ENCODE assay signal across 22 cellular contexts in the genomic region with DNA sequence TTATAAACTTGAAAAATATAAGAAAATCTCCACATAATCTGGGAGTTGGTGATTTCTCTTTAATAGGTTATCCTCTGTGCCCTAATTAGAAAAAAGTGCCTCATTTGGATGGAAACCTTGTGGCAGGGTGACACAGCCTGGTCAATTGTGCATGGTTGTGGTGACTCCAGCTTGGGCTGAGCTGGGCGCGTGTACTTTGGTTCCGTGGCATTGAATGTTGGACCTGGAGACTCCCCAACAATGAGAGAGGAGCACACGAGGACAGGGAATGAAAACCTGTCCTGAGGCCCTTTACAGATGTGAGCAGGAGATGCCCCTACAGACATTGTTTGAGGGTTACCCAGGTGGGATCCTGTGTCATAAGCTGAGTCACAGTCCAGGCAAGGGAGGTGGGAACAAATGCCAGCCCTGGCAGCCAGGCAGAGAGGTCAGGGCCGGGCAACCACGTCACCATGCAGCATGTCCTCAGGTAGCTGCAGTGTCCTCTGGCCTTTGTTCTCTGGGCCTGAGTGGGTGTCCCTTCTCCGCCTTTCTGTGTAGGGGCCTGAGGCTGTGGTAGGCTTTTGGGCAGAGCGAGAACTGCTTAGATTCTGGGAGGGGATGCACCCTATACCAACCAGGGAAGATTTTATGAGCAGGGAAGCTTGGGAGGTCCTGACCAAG.
A peak's percentile ranks its signal among the peaks of the same experiment; 100 is the strongest.
DNase-seq lines count a peak whose midpoint lies in the region; ATAC-seq and TF ChIP-seq lines count a peak whose summit lies in the region.
"Had no signal": no experiment of that assay in that cellular context is flagged by ENCODE, and none has a peak within 500 bp of the region (broad histone marks: within the 10 kb centered on the region; RNA-seq: fewer than 3 reads in every experiment).

No MANE protein-coding gene starts in this region.

- H3K36me3 ChIP-seq in left ventricle myocardium inferior: no peaks in the 10 kb centered on the region
- H3K36me3 ChIP-seq in aorta (ENCODE audit: control insufficient read depth in 1 of 2, insufficient read depth in 2 of 2, low read length in 1 of 2): no peaks in the 10 kb centered on the region
- H3K36me3 ChIP-seq: BE2C; BLaER1 treated with 17β-estradiol and CSF1 and Interleukin-3, amounts not matched to agents 10 nM and 100 nM; HAP-1 had no signal

- peaks cover 4 to 11% (median 8%) of the 10 kb centered on the region in 3 donors for H3K27me3 Mint-ChIP-seq in CD14-positive monocyte (ENCODE audit: low read depth in 3 of 3)

- no peaks in the 10 kb centered on the region for H3K4me1 Mint-ChIP-seq in CD14-positive monocyte
- H3K4me1 Mint-ChIP-seq: CD4-positive, alpha-beta memory T cell; GM23338 had no signal

- H3K4me3 ChIP-seq in left ventricle myocardium inferior: no peak overlapping the region
- no peak overlapping the region for H3K4me3 ChIP-seq in aorta (ENCODE audit: low read length in 2 of 2)
- H3K4me3 ChIP-seq: A549; BLaER1 treated with 17β-estradiol and CSF1 and Interleukin-3, amounts not matched to agents 10 nM and 100 nM; GM12878; GM23338; HAP-1 had no signal

- H3K9me3 ChIP-seq in left ventricle myocardium inferior (replicated peaks) (no peaks in the 10 kb centered on the region), aorta (ENCODE audit: control insufficient read depth, low read length) (peaks cover 2% of the 10 kb centered on the region)
- H3K9me3 ChIP-seq: A549, BE2C, HAP-1 had no signal

- H3K36me3 Mint-ChIP-seq in CD14-positive monocyte: no peaks in the 10 kb centered on the region
- H3K36me3 Mint-ChIP-seq: CD4-positive, alpha-beta memory T cell had no signal

- ATAC-seq in Right ventricle myocardium superior (ENCODE audit: poor library complexity) (peak; percentile 60), left ventricle myocardium superior (peak; percentile 67), aorta (ENCODE audit: low FRiP score) (peak; percentile 23)
- ATAC-seq: A549, GM12878, GM23338 had no signal

- peaks cover 0 to 7% (median 2%) of the 10 kb centered on the region in 7 donors for H3K9me3 Mint-ChIP-seq in CD14-positive monocyte
- H3K9me3 Mint-ChIP-seq: CD4-positive, alpha-beta memory T cell; GM23338 had no signal

- H3K4me3 Mint-ChIP-seq in CD14-positive monocyte: no peak overlapping the region
- H3K4me3 Mint-ChIP-seq: CD4-positive, alpha-beta memory T cell; GM23338; HFFc6 had no signal

- intact Hi-C loops in Right ventricle myocardium superior (cut with DNase I) (no loop called here), left ventricle myocardium inferior (cut with micrococcal nuclease) (no loop called here), left ventricle myocardium superior (cut with micrococcal nuclease) (no loop called here), aorta (cut with DNase I) (no loop called here), CD14-positive monocyte (cut with micrococcal nuclease) (no loop called here)

- DNase-seq in Right ventricle myocardium superior (no peak), left ventricle myocardium inferior (no peak), ELF-1 (ENCODE audit: low read depth, low spot score) (peak; percentile 10), left ventricle myocardium superior (peak; percentile 40), aorta (no peak), HT-29 (ENCODE audit: low spot score) (no peak), CD14-positive monocyte (ENCODE audit: low spot score) (no peak)
- DNase-seq: 8988T; ACHN; AML-193; BE2C; Calu3; CD4-positive, alpha-beta memory T cell; COR-L47; DMS53; DMS79 treated with DMSO at 0.1 percent for 48 hours; HFFc6 had no signal

- H3K27ac ChIP-seq in left ventricle myocardium inferior (replicated peaks) (no peak overlapping the region), aorta (ENCODE audit: low read depth in 1 of 2, low read length in 2 of 2) (no peak overlapping the region)
- H3K27ac ChIP-seq: A549; BLaER1 treated with 17β-estradiol and CSF1 and Interleukin-3, amounts not matched to agents 10 nM and 100 nM had no signal

- H3K4me1 ChIP-seq in left ventricle myocardium inferior: peaks cover 39% of the 10 kb centered on the region
- H3K4me1 ChIP-seq in aorta (ENCODE audit: control insufficient read depth in 1 of 2, insufficient read depth in 2 of 2, low read length in 2 of 2): no peaks in the 10 kb centered on the region
- H3K4me1 ChIP-seq: A549, BE2C, HAP-1 had no signal

- 85 to 91% methylated on average over 8 of the region's 8 CpGs for WGBS in aorta, 2 donors

- H3K27me3 ChIP-seq in left ventricle myocardium inferior (ENCODE audit: low read depth) (no peaks in the 10 kb centered on the region), aorta (ENCODE audit: control insufficient read depth in 1 of 2, insufficient read depth in 2 of 2, low read length in 1 of 2) (peaks cover 1 to 4% of the 10 kb centered on the region in 2 donors)
- H3K27me3 ChIP-seq: BE2C; BLaER1 treated with 17β-estradiol and CSF1 and Interleukin-3, amounts not matched to agents 10 nM and 100 nM had no signal

- H3K27ac Mint-ChIP-seq in CD14-positive monocyte: no peak overlapping the region
- H3K27ac Mint-ChIP-seq: CD4-positive, alpha-beta memory T cell; GM23338; HFFc6 had no signal

- TF ChIP-seq CTCF in left ventricle myocardium inferior (IDR thresholded peaks at IDR 0.05; ENCODE audit: borderline replicate concordance) (no peak), CD14-positive monocyte (IDR thresholded peaks at IDR 0.05) (no peak)

Comparison
In these comparisons a context has a peak if more than half of its experiments do, and no peak if none do; other contexts are left out.
1. DNase-seq: peak in ELF-1 (single experiment) and left ventricle myocardium superior (single experiment); none in Right ventricle myocardium superior (single experiment), left ventricle myocardium inferior (single experiment), aorta (0 of 2), HT-29 (single experiment) and CD14-positive monocyte (single experiment).
2. Peak in every context shown above with its lines, with median percentiles within 50 percentile points of each other: ATAC-seq.